ENCODE assay signal across 9 cellular contexts in genomic region chr2:20516646-20517341, GRCh38.
DNase-seq lines count a peak whose midpoint lies in the region; ATAC-seq and TF ChIP-seq lines count a peak whose summit lies in the region.
"Had no signal": no experiment of that assay in that cellular context is flagged by ENCODE, and none has a peak within 500 bp of the region (broad histone marks: within the 10 kb centered on the region; RNA-seq: fewer than 3 reads in every experiment).

No MANE protein-coding gene starts in this region.

- H3K4me2 ChIP-seq in mesenchymal stem cell (ENCODE audit: low read length, poor library complexity, severe bottlenecking), result peak overlapping the region; percentile 8

- TF ChIP-seq CTCF in chondrocyte (IDR thresholded peaks at IDR 0.05), result no peak

- no peaks in the 10 kb centered on the region for H3K27me3 Mint-ChIP-seq in T-helper 1 cell treated with Interleukin-12 subunit alpha and Interleukin-12 subunit beta and Interleukin-4 antibody, amounts not matched to agents 30 μg/mL and 1 μg/mL, for 36 hours (ENCODE audit: low read depth)
- H3K27me3 Mint-ChIP-seq in chondrocyte (ENCODE audit: low read depth), result no peaks in the 10 kb centered on the region
- peaks cover 14 to 41% of the 10 kb centered on the region in 2 donors for H3K27me3 Mint-ChIP-seq in effector memory CD8-positive, alpha-beta T cell

- no peaks in the 10 kb centered on the region for H3K9me3 ChIP-seq in mesenchymal stem cell (ENCODE audit: control insufficient read depth, low read length)

- H3K9ac ChIP-seq in mesenchymal stem cell (ENCODE audit: low read length), result peak overlapping the region; percentile 59

- H3K4me3 ChIP-seq in mesenchymal stem cell (ENCODE audit: insufficient read depth in 1 of 2, low read depth in 1 of 2, low read length in 2 of 2), result no peak overlapping the region

- peak overlapping the region in 1 of 2 experiments; percentile 46 for H3K23ac ChIP-seq in mesenchymal stem cell (ENCODE audit: low read length in 2 of 2)

- no peaks in the 10 kb centered on the region for H3K36me3 Mint-ChIP-seq in T-helper 1 cell treated with Interleukin-12 subunit alpha and Interleukin-12 subunit beta and Interleukin-4 antibody, amounts not matched to agents 30 μg/mL and 1 μg/mL, for 36 hours (ENCODE audit: low read depth)
- no peaks in the 10 kb centered on the region for H3K36me3 Mint-ChIP-seq in chondrocyte (ENCODE audit: low read depth)
- no peaks in the 10 kb centered on the region for H3K36me3 Mint-ChIP-seq in effector memory CD8-positive, alpha-beta T cell (ENCODE audit: insufficient read depth)
- H3K36me3 Mint-ChIP-seq: activated naive CD4-positive, alpha-beta T cell treated with anti-CD3 and anti-CD28 coated beads, Interleukin-2, amount 50 U/mL, for 24 hours had no signal

- no peak overlapping the region for H2AFZ ChIP-seq in mesenchymal stem cell (ENCODE audit: low read depth, low read length)

- H3K14ac ChIP-seq in mesenchymal stem cell (ENCODE audit: low read length in 2 of 2), result no peak overlapping the region

- peak overlapping the region; percentile 21 for H4K91ac ChIP-seq in mesenchymal stem cell (ENCODE audit: low read length)

- H2BK5ac ChIP-seq in mesenchymal stem cell (ENCODE audit: low read depth, low read length, poor library complexity, severe bottlenecking), result peak overlapping the region; percentile 85

- H2BK15ac ChIP-seq in mesenchymal stem cell (ENCODE audit: low read depth, poor library complexity, severe bottlenecking), result peak overlapping the region; percentile 90

- H3K9me3 Mint-ChIP-seq in T-helper 1 cell treated with Interleukin-12 subunit alpha and Interleukin-12 subunit beta and Interleukin-4 antibody, amounts not matched to agents 30 μg/mL and 1 μg/mL, for 36 hours, result no peaks in the 10 kb centered on the region
- no peaks in the 10 kb centered on the region for H3K9me3 Mint-ChIP-seq in chondrocyte (ENCODE audit: low read depth)
- peaks cover 0 to 6% of the 10 kb centered on the region in 2 donors for H3K9me3 Mint-ChIP-seq in effector memory CD8-positive, alpha-beta T cell
- H3K9me3 Mint-ChIP-seq: activated naive CD4-positive, alpha-beta T cell treated with anti-CD3 and anti-CD28 coated beads, Interleukin-2, amount 50 U/mL, for 24 hours had no signal

- H3K27me3 ChIP-seq in mesenchymal stem cell (ENCODE audit: control insufficient read depth in 1 of 2, insufficient read depth in 1 of 2, low read length in 2 of 2), result no peaks in the 10 kb centered on the region

- peak overlapping the region; percentile 10 for H3K4me3 Mint-ChIP-seq in T-helper 1 cell treated with Interleukin-12 subunit alpha and Interleukin-12 subunit beta and Interleukin-4 antibody, amounts not matched to agents 30 μg/mL and 1 μg/mL, for 36 hours
- no peak overlapping the region for H3K4me3 Mint-ChIP-seq in chondrocyte (ENCODE audit: unreplicated experiment)
- H3K4me3 Mint-ChIP-seq in effector memory CD8-positive, alpha-beta T cell, result no peak overlapping the region
- H3K4me3 Mint-ChIP-seq: activated naive CD4-positive, alpha-beta T cell treated with anti-CD3 and anti-CD28 coated beads, Interleukin-2, amount 50 U/mL, for 24 hours had no signal

- no peaks in the 10 kb centered on the region for H3K36me3 ChIP-seq in mesenchymal stem cell (ENCODE audit: control insufficient read depth in 1 of 2, insufficient read depth in 2 of 2, low read depth in 1 of 2, low read length in 2 of 2)

- H3K79me1 ChIP-seq in mesenchymal stem cell (replicated peaks; ENCODE audit: low read length, poor library complexity, severe bottlenecking), result no peaks in the 10 kb centered on the region

- peak overlapping the region; percentile 85 for H3K27ac ChIP-seq in mesenchymal stem cell (ENCODE audit: low read length, poor library complexity, severe bottlenecking)

- H2AK5ac ChIP-seq in mesenchymal stem cell (ENCODE audit: low read length, severe bottlenecking), result peak overlapping the region; percentile 97

- no peak overlapping the region for H3K4ac ChIP-seq in mesenchymal stem cell (ENCODE audit: low read depth in 1 of 2, low read length in 2 of 2)

- no peak overlapping the region for H2BK120ac ChIP-seq in mesenchymal stem cell (ENCODE audit: low read depth, low read length)

- peaks cover 25% of the 10 kb centered on the region for H3K4me1 ChIP-seq in mesenchymal stem cell (ENCODE audit: control insufficient read depth, insufficient read depth, low read depth, low read length)

- peak overlapping the region; percentile 38 for H4K8ac ChIP-seq in mesenchymal stem cell (ENCODE audit: low read length)

- peak overlapping the region; percentile 7 to 49 for H2BK12ac ChIP-seq in mesenchymal stem cell (ENCODE audit: low read length in 2 of 2)

- ATAC-seq in GM18502 (IDR thresholded peaks at IDR 0.05; ENCODE audit: poor library complexity, unreplicated experiment), result peak; percentile 92
- peak; percentile 89 for ATAC-seq in HG02571 (IDR thresholded peaks at IDR 0.05; ENCODE audit: unreplicated experiment)
- no peak for ATAC-seq in effector memory CD8-positive, alpha-beta T cell (replicated peaks)

- no peak for DNase-seq in mesenchymal stem cell
- no peak for DNase-seq in chondrocyte (ENCODE audit: low spot score)
- no peak for DNase-seq in DMS153 (lab: John Stamatoyannopoulos, UW)
- no peak for DNase-seq in SHP77 treated with DMSO at 0.1 percent for 48 hours (lab: John Stamatoyannopoulos, UW)
- DNase-seq in effector memory CD8-positive, alpha-beta T cell, result no peak

- no peak overlapping the region for H3K27ac Mint-ChIP-seq in T-helper 1 cell treated with Interleukin-12 subunit alpha and Interleukin-12 subunit beta and Interleukin-4 antibody, amounts not matched to agents 30 μg/mL and 1 μg/mL, for 36 hours
- H3K27ac Mint-ChIP-seq in chondrocyte (ENCODE audit: unreplicated experiment), result no peak overlapping the region
- no peak overlapping the region for H3K27ac Mint-ChIP-seq in effector memory CD8-positive, alpha-beta T cell
- H3K27ac Mint-ChIP-seq: activated naive CD4-positive, alpha-beta T cell treated with anti-CD3 and anti-CD28 coated beads, Interleukin-2, amount 50 U/mL, for 24 hours had no signal

- H3K4me1 Mint-ChIP-seq in T-helper 1 cell treated with Interleukin-12 subunit alpha and Interleukin-12 subunit beta and Interleukin-4 antibody, amounts not matched to agents 30 μg/mL and 1 μg/mL, for 36 hours (ENCODE audit: low read depth), result peaks cover 6% of the 10 kb centered on the region
- H3K4me1 Mint-ChIP-seq in chondrocyte (ENCODE audit: low read depth), result peaks cover 23% of the 10 kb centered on the region
- H3K4me1 Mint-ChIP-seq in effector memory CD8-positive, alpha-beta T cell (ENCODE audit: low read depth in 2 of 2), result no peaks in the 10 kb centered on the region
- H3K4me1 Mint-ChIP-seq: activated naive CD4-positive, alpha-beta T cell treated with anti-CD3 and anti-CD28 coated beads, Interleukin-2, amount 50 U/mL, for 24 hours had no signal

- 72% methylated on average over 8 of the region's 10 CpGs for WGBS in mesenchymal stem cell

- H3K18ac ChIP-seq in mesenchymal stem cell (ENCODE audit: low read depth in 1 of 2, low read length in 2 of 2), result peak overlapping the region in 1 of 2 experiments; percentile 67
